In the genomic region with DNA sequence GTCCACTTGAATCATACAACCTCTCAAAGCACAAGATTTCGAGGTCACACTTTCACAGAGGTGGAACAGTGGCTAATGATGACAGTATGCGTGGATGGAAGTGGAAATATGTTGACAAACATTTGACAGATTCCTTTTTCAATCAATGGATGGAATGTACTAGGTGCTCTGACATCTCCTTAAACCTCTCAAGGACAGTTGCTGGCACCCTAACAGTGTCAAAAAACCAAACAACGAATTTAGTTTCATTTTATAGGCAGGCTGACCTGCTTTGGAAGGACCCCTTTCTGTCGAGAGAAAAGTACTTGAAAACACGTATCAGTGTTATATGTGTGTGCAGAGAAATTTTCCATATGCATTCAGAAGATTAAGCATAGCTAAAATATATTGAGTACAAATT, we compare ENCODE assay signal across 10 cellular contexts.
"Had no signal": no experiment of that assay in that cellular context is flagged by ENCODE, and none has a peak within 500 bp of the region (broad histone marks: within the 10 kb centered on the region; RNA-seq: fewer than 3 reads in every experiment).

No MANE protein-coding gene starts in this region.

- H3K36me3 ChIP-seq: HAP-1 had no signal

- H3K27ac ChIP-seq: GM23248 had no signal

- H3K9ac ChIP-seq: GM23248 had no signal

- DNase-seq: GM23248, GOT3, H7, HFFc6, IMR-90, KG1 had no signal

- H3K4me3 ChIP-seq: GM23248, HAP-1, K562 had no signal

- H3K4me1 ChIP-seq: HAP-1 had no signal

- H2AFZ ChIP-seq: GM23248 had no signal

- FAIRE-seq: HTR-8/SVneo, K562 had no signal

- ATAC-seq: HCT116, K562 had no signal

- H3K9me3 ChIP-seq: HAP-1 had no signal
